Comparison of ENCODE assay signal across 13 cellular contexts in the genomic region with DNA sequence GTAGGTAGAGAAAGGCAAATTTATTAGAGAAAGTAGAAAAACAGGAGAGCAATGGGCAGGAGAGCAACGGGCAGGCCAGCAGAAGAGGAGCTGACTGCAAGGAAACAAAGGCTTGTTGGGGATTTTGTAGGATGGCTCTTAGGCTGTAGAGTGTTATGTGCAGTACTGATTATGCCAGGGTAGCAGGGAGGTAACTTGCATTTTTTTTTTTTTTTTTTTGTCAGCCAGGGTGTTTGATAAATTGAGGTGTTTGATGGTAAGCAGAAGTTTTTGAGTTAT. TPM values are rescaled to one million over a fixed set of nuclear protein-coding genes. Genes with fewer than 3 reads are reported as not detected.
DNase-seq lines count a peak whose midpoint lies in the region; ATAC-seq and TF ChIP-seq lines count a peak whose summit lies in the region.
"Had no signal": no experiment of that assay in that cellular context is flagged by ENCODE, and none has a peak within 500 bp of the region (broad histone marks: within the 10 kb centered on the region; RNA-seq: fewer than 3 reads in every experiment).

No MANE protein-coding gene starts in this region.

- H3K18ac ChIP-seq in trophoblast cell (ENCODE audit: low read length), result peak overlapping the region; percentile 34

- no peak overlapping the region for H3K9ac ChIP-seq in trophoblast cell (ENCODE audit: low read length)

- H3K4me1 ChIP-seq in ACC112 (ENCODE audit: control insufficient read depth, insufficient read depth, low read length, unreplicated experiment) (peaks cover 56% of the 10 kb centered on the region), Panc1 (ENCODE audit: control insufficient read depth, insufficient read depth, low read length) (peaks cover 62% of the 10 kb centered on the region), trophoblast cell (ENCODE audit: control insufficient read depth in 1 of 2, insufficient read depth in 2 of 2, low read length in 2 of 2) (peaks cover 27 to 29% of the 10 kb centered on the region in 2 experiments)

- BruUV-seq in Panc1 (replicated peaks; lab: Mats Ljungman, UMichigan), result no TSS peak

- no peak for TF ChIP-seq CTCF in Panc1 (IDR thresholded peaks at IDR 0.05)
- no peak for TF ChIP-seq CTCF in GM13977 (IDR thresholded peaks at IDR 0.05; ENCODE audit: extremely low read depth, insufficient read depth, missing control alignments)

- H2BK5ac ChIP-seq in trophoblast cell (ENCODE audit: low read depth, low read length, poor library complexity), result peak overlapping the region; percentile 52

- peak overlapping the region; percentile 65 for H2BK120ac ChIP-seq in trophoblast cell (ENCODE audit: insufficient read depth, low read length, poor library complexity)

- no peak overlapping the region for H3K23ac ChIP-seq in trophoblast cell (ENCODE audit: low read length)

- no peak overlapping the region for H3K4ac ChIP-seq in trophoblast cell (ENCODE audit: low read depth, low read length)

- no peak overlapping the region for H4K12ac ChIP-seq in trophoblast cell (ENCODE audit: low read depth, low read length)

- H3K27ac ChIP-seq in ACC112 (ENCODE audit: low read depth, low read length), result peak overlapping the region; percentile 100
- H3K27ac ChIP-seq in Panc1 (ENCODE audit: low read length), result peak overlapping the region; percentile 90
- H3K27ac ChIP-seq in epithelial cell of prostate, result peak overlapping the region; percentile 100
- peak overlapping the region; percentile 90 for H3K27ac ChIP-seq in trophoblast cell (ENCODE audit: low read depth, low read length)

- DNase-seq in Panc1 (ENCODE audit: low read depth, low spot score) (no peak), epithelial cell of prostate (ENCODE audit: low read depth, low spot score) (no peak), trophoblast cell (no peak), GM13977 (ENCODE audit: low spot score) (no peak), NCI-H510A treated with DMSO at 0.1 percent for 48 hours (lab: John Stamatoyannopoulos, UW) (no peak), HPDE6-E6E7 (ENCODE audit: extremely low spot score) (no peak), NCI-H1436 (lab: John Stamatoyannopoulos, UW) (no peak)
- DNase-seq: activated naive CD4-positive, alpha-beta T cell treated with Interleukin-2 at 50 U/mL for 16 hours; Kasumi-1; NCI-H2107; stimulated activated CD8-positive, alpha-beta memory T cell treated with anti-CD3 and anti-CD28 coated beads, Interleukin-4, amount 100 ng/mL, for 48 hours; T-cell had no signal

- no CpG with 5 or more reads among the region's 1 CpG for WGBS in trophoblast cell (ENCODE audit: extremely low coverage, insufficient coverage, insufficient read length)

- H3K79me1 ChIP-seq in trophoblast cell (ENCODE audit: low read length), result peaks cover 34% of the 10 kb centered on the region

- POLR2A ChIA-PET in Panc1 (lab: Charles Lee), result interaction anchor here (0.7 kb wide), 1 partner anchor 1583 kb away, joined by 3 read pairs; no protein-coding TSS in a partner anchor

- CTCF ChIA-PET in Panc1 (lab: Charles Lee), result no interaction called here

- peaks cover 9% of the 10 kb centered on the region for H3K79me2 ChIP-seq in ACC112 (ENCODE audit: control insufficient read depth, insufficient read depth, low read length, unreplicated experiment)
- H3K79me2 ChIP-seq in trophoblast cell (ENCODE audit: control insufficient read depth, insufficient read depth, low read length, poor library complexity), result peaks cover 2% of the 10 kb centered on the region

- H2AFZ ChIP-seq in ACC112 (ENCODE audit: low read length, unreplicated experiment) (no peak overlapping the region), trophoblast cell (ENCODE audit: insufficient read depth, low read length, poor library complexity) (no peak overlapping the region)

- H3K4me2 ChIP-seq in trophoblast cell (ENCODE audit: low read length), result no peak overlapping the region

- H4K8ac ChIP-seq in trophoblast cell (ENCODE audit: low read depth, low read length), result no peak overlapping the region

- H3K4me3 ChIP-seq in ACC112 (ENCODE audit: low read depth, low read length), result no peak overlapping the region
- no peak overlapping the region for H3K4me3 ChIP-seq in Panc1 (ENCODE audit: low read depth in 2 of 2, low read length in 2 of 2)
- no peak overlapping the region for H3K4me3 ChIP-seq in trophoblast cell (ENCODE audit: low read depth, low read length)

- H2AK5ac ChIP-seq in trophoblast cell (ENCODE audit: low read length), result peak overlapping the region; percentile 45

- no peaks in the 10 kb centered on the region for H3K36me3 ChIP-seq in ACC112 (ENCODE audit: insufficient read depth, low read length)
- H3K36me3 ChIP-seq in Panc1 (ENCODE audit: control insufficient read depth, insufficient read depth, low read length), result no peaks in the 10 kb centered on the region
- H3K36me3 ChIP-seq in trophoblast cell (ENCODE audit: control insufficient read depth in 1 of 2, insufficient read depth in 2 of 2, low read length in 2 of 2), result peaks cover 0 to 2% of the 10 kb centered on the region in 2 experiments

- no peak overlapping the region for H3K14ac ChIP-seq in trophoblast cell (ENCODE audit: low read length)

- in situ Hi-C loops in Panc1 (cut with HindIII; ENCODE audit: low pct_unique_long_range_greater_than_20kb, low sequenced_read_pairs), result no loop called here
- in situ Hi-C loops in GM13977 (cut with MboI; ENCODE audit: low pct_unique_long_range_greater_than_20kb, low sequenced_read_pairs, unreplicated experiment), result no loop called here

- H2BK12ac ChIP-seq in trophoblast cell (ENCODE audit: low read length), result peak overlapping the region; percentile 85

- intact Hi-C loops in Panc1 (cut with micrococcal nuclease; ENCODE audit: unreplicated experiment), result loop anchor here (5.0 kb wide), 1 partner anchor 38 kb away; a partner anchor contains a TSS

- H3K9me3 ChIP-seq in Panc1 (ENCODE audit: control insufficient read depth, insufficient read depth, low read depth, low read length), result peaks cover 4% of the 10 kb centered on the region; the same call in 1 of the 2 replicates
- no peaks in the 10 kb centered on the region for H3K9me3 ChIP-seq in trophoblast cell (ENCODE audit: insufficient read depth, low read depth, low read length)

- no peak for ATAC-seq in Panc1
- ATAC-seq: T-cell had no signal

- no peaks in the 10 kb centered on the region for H3K27me3 ChIP-seq in ACC112 (ENCODE audit: insufficient read depth, low read length)
- no peaks in the 10 kb centered on the region for H3K27me3 ChIP-seq in Panc1 (ENCODE audit: control insufficient read depth, insufficient read depth, low read length)
- H3K27me3 ChIP-seq in trophoblast cell (ENCODE audit: insufficient read depth, low read length), result no peaks in the 10 kb centered on the region

- H4K91ac ChIP-seq in trophoblast cell (ENCODE audit: low read depth, low read length), result peak overlapping the region; percentile 80

RNA-seq across cellular contexts. Expression of a gene that starts 36.2 kb away (rescaled TPM):
- 106 TPM for total RNA-seq in Panc1 (2021; ENCODE audit: unreplicated experiment)
- 166 TPM for polyA plus RNA-seq in Panc1 (2012; ENCODE audit: insufficient read length)
- 366 and 374 TPM in 2 replicates for polyA plus RNA-seq in trophoblast cell (2013)

RNA-seq across cellular contexts. Expression of a gene that starts 38.1 kb away (rescaled TPM):
- 176 TPM for total RNA-seq in Panc1 (2021; ENCODE audit: unreplicated experiment)
- 221 TPM for polyA plus RNA-seq in Panc1 (2012; ENCODE audit: insufficient read length)
- 66.9 and 72.1 TPM in 2 replicates for polyA plus RNA-seq in trophoblast cell (2013)
